In genomic region chr4:81562093-81562492, GRCh38 we compare ENCODE assay signal across 10 cellular contexts.
DNase-seq lines count a peak whose midpoint lies in the region; ATAC-seq, FAIRE-seq and TF ChIP-seq lines count a peak whose summit lies in the region.
"Had no signal": no experiment of that assay in that cellular context is flagged by ENCODE, and none has a peak within 500 bp of the region (broad histone marks: within the 10 kb centered on the region; RNA-seq: fewer than 3 reads in every experiment).

No MANE protein-coding gene starts in this region.

- no peaks in the 10 kb centered on the region for H3K36me3 ChIP-seq in BLaER1 treated with 17β-estradiol and CSF1 and Interleukin-3, amounts not matched to agents 10 nM and 100 nM
- H3K36me3 ChIP-seq in OCI-LY7 (ENCODE audit: insufficient read depth, low read length): no peaks in the 10 kb centered on the region

- H2BK20ac ChIP-seq in H9 (ENCODE audit: low read depth, low read length, poor library complexity, severe bottlenecking): no peak overlapping the region

- CTCF ChIA-PET in OCI-LY7 (lab: Charles Lee; ENCODE audit: unreplicated experiment): interaction anchor here (0.5 to 1.1 kb wide), 2 partner anchors 17 to 72 kb away, joined by 3 to 4 read pairs; no protein-coding TSS in a partner anchor

- peaks cover 22% of the 10 kb centered on the region for H3K4me1 Mint-ChIP-seq in nephron progenitor cell
- H3K4me1 Mint-ChIP-seq in H9: peaks cover 17 to 29% of the 10 kb centered on the region in 2 experiments

- no peak overlapping the region for H4K91ac ChIP-seq in H9 (ENCODE audit: insufficient read length, low read depth, low read length)

- H3K27ac Mint-ChIP-seq in nephron progenitor cell (no peak overlapping the region), H9 (no peak overlapping the region)

- no peak overlapping the region for H3K4ac ChIP-seq in H9 (ENCODE audit: low read depth, low read length)

- H2AFZ ChIP-seq in OCI-LY7 (ENCODE audit: low read length) (peak overlapping the region; percentile 67), H9 (ENCODE audit: low read length) (no peak overlapping the region)

- no peaks in the 10 kb centered on the region for H3K79me2 ChIP-seq in OCI-LY7 (ENCODE audit: insufficient read depth, low read depth, low read length)
- H3K79me2 ChIP-seq in H9 (ENCODE audit: insufficient read depth, low read length): no peaks in the 10 kb centered on the region

- H3K9me3 Mint-ChIP-seq in nephron progenitor cell: no peaks in the 10 kb centered on the region
- H3K9me3 Mint-ChIP-seq in H9: no peaks in the 10 kb centered on the region

- no peaks in the 10 kb centered on the region for H4K20me1 ChIP-seq in BLaER1 treated with 17β-estradiol and CSF1 and Interleukin-3, amounts not matched to agents 10 nM and 100 nM
- H4K20me1 ChIP-seq in OCI-LY7 (ENCODE audit: insufficient read depth, low read length) (no peaks in the 10 kb centered on the region), H9 (ENCODE audit: control insufficient read depth, insufficient read depth, insufficient read length) (no peaks in the 10 kb centered on the region)

- WGBS in H9 (ENCODE audit: extremely low coverage, insufficient read length, low lambda C conversion rate): no CpG with 5 or more reads among the region's 1 CpG

- H3K27ac ChIP-seq in BLaER1 treated with 17β-estradiol and CSF1 and Interleukin-3, amounts not matched to agents 10 nM and 100 nM: peak overlapping the region in 10 of 11 experiments; percentile 28 to 79 (median 60); a peak in 19 of 22 replicates
- H3K27ac ChIP-seq in OCI-LY7 (ENCODE audit: low read depth, low read length, poor library complexity, severe bottlenecking) (peak overlapping the region; percentile 96), H9 (ENCODE audit: insufficient read length, low read depth, low read length) (no peak overlapping the region)
- H3K27ac ChIP-seq: coronary artery had no signal

- H4K8ac ChIP-seq in H9 (replicated peaks; ENCODE audit: insufficient read length, low read depth, low read length): no peak overlapping the region

- DNase-seq in GM19238 (ENCODE audit: insufficient read length, low spot score) (peak; percentile 26), OCI-LY7 (ENCODE audit: low spot score) (peak; percentile 93), RCC 7860 (ENCODE audit: low spot score) (no peak), nephron progenitor cell (no peak), H9 (no peak)
- DNase-seq in activated CD4-positive, alpha-beta T cell treated with anti-CD3 and anti-CD28 coated beads, Interleukin-2, amount 50 U/mL, for 4 hours: no peak

- H2BK12ac ChIP-seq in H9 (ENCODE audit: insufficient read length, low read depth, low read length): no peak overlapping the region

- H3K4me3 Mint-ChIP-seq in nephron progenitor cell (no peak overlapping the region), H9 (no peak overlapping the region)

- H3K36me3 Mint-ChIP-seq in nephron progenitor cell (ENCODE audit: low read depth) (no peaks in the 10 kb centered on the region), H9 (ENCODE audit: insufficient read depth in 1 of 3, low read depth in 3 of 3) (no peaks in the 10 kb centered on the region)

- no peak overlapping the region for H3K23ac ChIP-seq in H9 (ENCODE audit: insufficient read length, low read depth, low read length)

- no peak overlapping the region for H3K4me3 ChIP-seq in BLaER1 treated with 17β-estradiol and CSF1 and Interleukin-3, amounts not matched to agents 10 nM and 100 nM
- peak overlapping the region; percentile 40 for H3K4me3 ChIP-seq in OCI-LY7 (ENCODE audit: low read depth, low read length, poor library complexity, severe bottlenecking)
- H3K4me3 ChIP-seq: coronary artery, lung had no signal

- no peaks in the 10 kb centered on the region for H3K79me1 ChIP-seq in H9 (ENCODE audit: insufficient read depth, low read depth, low read length, poor library complexity, severe bottlenecking)

- no peak overlapping the region for H4K5ac ChIP-seq in H9 (ENCODE audit: insufficient read length, low read depth, low read length)

- H3T11ph ChIP-seq in H9 (ENCODE audit: low read length): no peak overlapping the region

- H3K4me2 ChIP-seq in BLaER1 treated with 17β-estradiol and CSF1 and Interleukin-3, amounts not matched to agents 10 nM and 100 nM: peak overlapping the region; percentile 59 to 83 (median 72)
- H3K4me2 ChIP-seq in OCI-LY7 (ENCODE audit: low read length) (peak overlapping the region; percentile 70), H9 (ENCODE audit: insufficient read depth, insufficient read length, low read length) (no peak overlapping the region)

- no peak overlapping the region for H2BK5ac ChIP-seq in H9 (ENCODE audit: insufficient read length, low read length)

- intact Hi-C loops in OCI-LY7 (cut with micrococcal nuclease; ENCODE audit: unreplicated experiment): loop anchor here (1.0 to 5.0 kb wide), 2 partner anchors 85 to 90 kb away; no protein-coding TSS in a partner anchor

- no peaks in the 10 kb centered on the region for H3K23me2 ChIP-seq in H9 (ENCODE audit: insufficient read length, low read depth, low read length, poor library complexity, severe bottlenecking)

- POLR2A ChIA-PET in OCI-LY7 (lab: Charles Lee): interaction anchor here (0.7 to 2.6 kb wide), 14 partner anchors 8 to 1738 kb away, joined by 3 to 15 read pairs (median 4); partner anchors contain the start of gene RASGEF1B

- no peaks in the 10 kb centered on the region for H3K27me3 ChIP-seq in BLaER1 treated with 17β-estradiol and CSF1 and Interleukin-3, amounts not matched to agents 10 nM and 100 nM
- H3K27me3 ChIP-seq in H9 (ENCODE audit: insufficient read depth, low read length): no peaks in the 10 kb centered on the region

- H2BK120ac ChIP-seq in H9 (ENCODE audit: low read depth, low read length, poor library complexity, severe bottlenecking): no peak overlapping the region

- no peaks in the 10 kb centered on the region for H3K27me3 Mint-ChIP-seq in nephron progenitor cell (ENCODE audit: low read depth, poor library complexity)
- H3K27me3 Mint-ChIP-seq in H9 (ENCODE audit: low read depth): no peaks in the 10 kb centered on the region

- no peak overlapping the region for H3K56ac ChIP-seq in H9 (ENCODE audit: insufficient read length, low read depth, low read length)

- H2BK15ac ChIP-seq in H9 (ENCODE audit: low read depth, low read length): no peak overlapping the region

- no TSS peak for BruUV-seq in OCI-LY7 (replicated peaks; lab: Mats Ljungman, UMichigan)

- no peak for FAIRE-seq in RCC 7860 (lab: Jason Lieb, UNC)

- H3K18ac ChIP-seq in H9 (ENCODE audit: insufficient read length, low read depth, low read length): no peak overlapping the region

- H2AK5ac ChIP-seq in H9 (ENCODE audit: insufficient read length, low read length): no peak overlapping the region

- no peaks in the 10 kb centered on the region; a peak in 2 of 22 replicates for H3K9me3 ChIP-seq in BLaER1 treated with 17β-estradiol and CSF1 and Interleukin-3, amounts not matched to agents 10 nM and 100 nM (replicated peaks in 1 of 11)
- H3K9me3 ChIP-seq in OCI-LY7 (ENCODE audit: low read length): no peaks in the 10 kb centered on the region
- no peaks in the 10 kb centered on the region for H3K9me3 ChIP-seq in H9 (ENCODE audit: control insufficient read depth, low read depth, low read length)

- H3K9ac ChIP-seq in BLaER1 treated with 17β-estradiol and CSF1 and Interleukin-3, amounts not matched to agents 10 nM and 100 nM: 0 out of 22 replicates have a peak overlapping the region, but pooled peaks of 2 of the 11 experiments have one; percentile 20 to 30
- no peak overlapping the region for H3K9ac ChIP-seq in H9 (ENCODE audit: extremely low read depth, insufficient read length, low read length)

- peaks cover 27 to 58% (median 35%) of the 10 kb centered on the region in 10 experiments for H3K4me1 ChIP-seq in BLaER1 treated with 17β-estradiol and CSF1 and Interleukin-3, amounts not matched to agents 10 nM and 100 nM
- H3K4me1 ChIP-seq in OCI-LY7 (ENCODE audit: insufficient read depth, low read length, poor library complexity, severe bottlenecking): peaks cover 90% of the 10 kb centered on the region
- H3K4me1 ChIP-seq in H9 (ENCODE audit: insufficient read depth, low read length): no peaks in the 10 kb centered on the region; the same call in 1 of the 2 replicates

- TF ChIP-seq CTCF in OCI-LY7 (conservative IDR thresholded peaks at IDR 0.05; ENCODE audit: low read length): no peak
- no peak for TF ChIP-seq CTCF in nephron progenitor cell (IDR thresholded peaks at IDR 0.05)
- no peak for TF ChIP-seq CTCF in H9 (conservative IDR thresholded peaks at IDR 0.05)

- no peak overlapping the region for H3K14ac ChIP-seq in H9 (ENCODE audit: insufficient read depth, low read length)

- H3K9me2 ChIP-seq in OCI-LY7 (ENCODE audit: insufficient read depth, low read length): no peaks in the 10 kb centered on the region

- ATAC-seq in HG03025 (IDR thresholded peaks at IDR 0.05; ENCODE audit: low FRiP score, unreplicated experiment): peak; percentile 97

Comparison
In these comparisons a context has a peak if more than half of its experiments do, and no peak if none do; other contexts are left out.
1. DNase-seq: peak in GM19238 (single experiment) and OCI-LY7 (single experiment); none in RCC 7860 (single experiment), activated CD4-positive, alpha-beta T cell treated with anti-CD3 and anti-CD28 coated beads, Interleukin-2, amount 50 U/mL, for 4 hours (0 of 2), nephron progenitor cell (single experiment) and H9 (single experiment).